ENCODE assay signal across 22 cellular contexts in the genomic region with DNA sequence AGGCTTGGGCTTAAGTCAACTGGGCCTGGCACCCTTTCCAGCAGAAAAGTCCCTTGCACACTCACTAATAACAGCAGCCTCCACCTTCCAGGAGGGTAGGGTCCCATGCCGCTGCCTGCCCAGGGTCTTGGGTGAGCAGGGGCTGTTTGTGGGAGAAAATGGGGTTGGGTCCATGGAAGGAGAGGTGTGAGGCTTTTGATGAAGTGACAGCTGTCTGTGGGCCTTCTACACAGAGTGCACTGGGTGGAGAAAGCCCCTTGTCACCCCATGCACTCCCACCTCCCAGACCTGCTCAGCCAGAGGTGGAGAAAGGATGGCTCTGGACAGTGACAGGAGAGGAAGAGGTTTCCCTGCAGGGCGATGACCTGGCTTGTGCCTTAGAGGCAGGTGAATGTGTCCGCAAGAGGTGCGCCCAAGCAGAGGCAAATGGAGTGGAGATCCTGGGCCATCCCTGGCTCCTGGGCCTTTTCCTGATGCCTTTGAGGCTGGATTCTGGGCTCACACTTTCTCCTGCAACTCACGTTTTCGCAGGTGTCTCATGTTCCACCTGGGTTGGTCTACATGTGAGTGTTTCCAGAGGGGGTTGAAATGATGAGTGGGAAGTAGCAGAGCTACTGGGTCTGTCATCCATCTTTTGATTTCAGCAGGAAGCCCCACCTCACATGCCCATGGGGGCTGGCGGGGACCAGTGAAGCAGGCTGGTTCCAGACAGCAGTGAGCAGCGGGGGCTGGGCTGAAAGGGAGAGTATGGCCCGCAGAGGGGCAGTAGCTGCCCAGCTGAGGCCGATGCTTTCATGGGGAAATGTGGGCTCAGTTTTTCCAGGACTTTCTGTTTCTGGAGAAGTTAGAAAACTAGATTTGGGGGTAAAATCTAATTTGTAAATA.
"Had no signal": no experiment of that assay in that cellular context is flagged by ENCODE, and none has a peak within 500 bp of the region (broad histone marks: within the 10 kb centered on the region; RNA-seq: fewer than 3 reads in every experiment).

No MANE protein-coding gene starts in this region.

- H3K27me3 ChIP-seq: right atrium auricular region, right lobe of liver, suprapubic skin, uterus had no signal

- H3K27ac ChIP-seq: left ventricle myocardium inferior, parathyroid adenoma, right atrium auricular region, right lobe of liver, skin epidermis, suprapubic skin, thoracic aorta, tibial artery, uterus had no signal

- H3K9me3 ChIP-seq: uterus had no signal

- DNase-seq: hypothalamus; immature natural killer cell; left ventricle myocardium inferior; midbrain; mucosa of descending colon; nucleus accumbens; stimulated activated CD4-positive, alpha-beta T cell treated with anti-CD3 and anti-CD28 coated beads, Interleukin-12 subunit alpha, Interleukin-12 subunit beta, amount 100 ng/mL, for 4 hours; stimulated activated CD4-positive, alpha-beta T cell treated with anti-CD3 and anti-CD28 coated beads, Interleukin-4, amount 100 ng/mL, for 24 hours; trophoblast cell; uterus had no signal

- H3K36me3 Mint-ChIP-seq: stimulated activated effector memory CD8-positive, alpha-beta T cell treated with anti-CD3 and anti-CD28 coated beads, Interleukin-12 subunit alpha, Interleukin-12 subunit beta, amount 100 ng/mL, for 72 hours had no signal

- H3K9ac ChIP-seq: parathyroid adenoma had no signal

- H3K4me1 Mint-ChIP-seq: immature natural killer cell; naive thymus-derived CD4-positive, alpha-beta T cell; stimulated activated effector memory CD8-positive, alpha-beta T cell treated with anti-CD3 and anti-CD28 coated beads, Interleukin-12 subunit alpha, Interleukin-12 subunit beta, amount 100 ng/mL, for 72 hours had no signal

- H3K4me3 ChIP-seq: left ventricle myocardium inferior, lung, mucosa of descending colon, right atrium auricular region, right lobe of liver, skin epidermis, suprapubic skin, thoracic aorta, tibial artery, uterus had no signal

- H3K4me3 Mint-ChIP-seq: immature natural killer cell; naive thymus-derived CD4-positive, alpha-beta T cell; natural killer cell treated with Interleukin-12 subunit alpha and Interleukin-12 subunit beta and Interleukin-15 and Interleukin-18, amount 100 ng/mL, for 72 hours; stimulated activated effector memory CD8-positive, alpha-beta T cell treated with anti-CD3 and anti-CD28 coated beads, Interleukin-12 subunit alpha, Interleukin-12 subunit beta, amount 100 ng/mL, for 72 hours; stimulated activated naive CD8-positive, alpha-beta T cell treated with anti-CD3 and anti-CD28 coated beads, Interleukin-15, Interleukin-2, amounts not matched to agents 100 ng/mL and 50 ng/mL, for 24 hours had no signal

- H2AFZ ChIP-seq: parathyroid adenoma had no signal

- H3K4me1 ChIP-seq: left ventricle myocardium inferior, parathyroid adenoma, right atrium auricular region, right lobe of liver, suprapubic skin, tibial artery, uterus had no signal

- H3K27ac Mint-ChIP-seq: immature natural killer cell; naive thymus-derived CD4-positive, alpha-beta T cell; natural killer cell treated with Interleukin-12 subunit alpha and Interleukin-12 subunit beta and Interleukin-15 and Interleukin-18, amount 100 ng/mL, for 72 hours; stimulated activated effector memory CD8-positive, alpha-beta T cell treated with anti-CD3 and anti-CD28 coated beads, Interleukin-12 subunit alpha, Interleukin-12 subunit beta, amount 100 ng/mL, for 72 hours; stimulated activated naive CD8-positive, alpha-beta T cell treated with anti-CD3 and anti-CD28 coated beads, Interleukin-15, Interleukin-2, amounts not matched to agents 100 ng/mL and 50 ng/mL, for 24 hours had no signal

- ATAC-seq: mucosa of descending colon had no signal

- H3K36me3 ChIP-seq: left ventricle myocardium inferior, right atrium auricular region, right lobe of liver, suprapubic skin, thoracic aorta, tibial artery, uterus had no signal
